Comparison of ENCODE assay signal across 25 cellular contexts in the genomic region with DNA sequence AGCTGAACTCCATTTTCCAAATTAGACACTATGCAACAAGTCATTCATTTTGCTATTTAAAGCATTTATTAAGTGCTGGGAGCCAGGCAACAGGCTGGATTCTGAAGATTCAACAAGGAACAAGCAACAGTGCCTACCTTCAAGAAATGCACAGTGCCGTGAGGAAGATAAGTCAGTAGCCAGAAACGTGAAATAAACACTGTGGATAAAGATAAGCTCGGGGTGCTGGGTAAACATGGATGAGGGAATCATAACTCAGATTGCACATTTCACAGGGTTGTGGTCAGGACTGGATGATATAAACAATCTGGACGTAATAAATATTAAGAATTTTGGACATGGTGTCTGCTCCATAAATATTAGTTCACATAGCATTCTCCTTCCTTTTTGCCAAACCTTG.
"Had no signal": no experiment of that assay in that cellular context is flagged by ENCODE, and none has a peak within 500 bp of the region (broad histone marks: within the 10 kb centered on the region; RNA-seq: fewer than 3 reads in every experiment).

No MANE protein-coding gene starts in this region.

- ATAC-seq: natural killer cell; psoas muscle; right cardiac atrium; right lobe of liver; stimulated activated effector memory CD8-positive, alpha-beta T cell treated with anti-CD3 and anti-CD28 coated beads, Interleukin-12 subunit alpha, Interleukin-12 subunit beta, amount 100 ng/mL, for 72 hours; stimulated activated naive CD8-positive, alpha-beta T cell treated with anti-CD3 and anti-CD28 coated beads, Interleukin-15, amount 100 ng/mL, for 72 hours; stimulated activated naive CD8-positive, alpha-beta T cell treated with anti-CD3 and anti-CD28 coated beads, Interleukin-15, Interleukin-2, amounts not matched to agents 100 U/mL and 50 U/mL, for 24 hours; upper lobe of right lung had no signal

- H3K4me3 ChIP-seq: neural progenitor cell, ovary, psoas muscle, right lobe of liver, sigmoid colon, suprapubic skin, testis, tibial artery, transverse colon, upper lobe of right lung, uterus had no signal

- DNase-seq: natural killer cell; occipital lobe; ovary; posterior cingulate gyrus; psoas muscle; right cardiac atrium; right lobe of liver; sigmoid colon; small intestine; stimulated activated CD4-positive, alpha-beta T cell treated with anti-CD3 and anti-CD28 coated beads, Interleukin-15, amount 100 ng/mL, for 24 hours; stimulated activated CD4-positive, alpha-beta T cell treated with anti-CD3 and anti-CD28 coated beads, Interleukin-2, amount 100 ng/mL, for 24 hours; stimulated activated CD4-positive, alpha-beta T cell treated with anti-CD3 and anti-CD28 coated beads, Interleukin-2, amount 100 ng/mL, for 48 hours; stimulated activated CD4-positive, alpha-beta T cell treated with anti-CD3 and anti-CD28 coated beads, Interleukin-4, amount 100 ng/mL, for 24 hours; stimulated activated naive CD4-positive, alpha-beta T cell; stimulated activated naive CD8-positive, alpha-beta T cell treated with anti-CD3 and anti-CD28 coated beads, Interleukin-15, amount 100 ng/mL, for 72 hours; stimulated activated naive CD8-positive, alpha-beta T cell treated with anti-CD3 and anti-CD28 coated beads, Interleukin-15, Interleukin-2, amounts not matched to agents 100 U/mL and 50 U/mL, for 24 hours; substantia nigra; testis; tibial artery; transverse colon; upper lobe of right lung; uterus had no signal
